1 cellular context compared by ENCODE assay signal in the genomic region with DNA sequence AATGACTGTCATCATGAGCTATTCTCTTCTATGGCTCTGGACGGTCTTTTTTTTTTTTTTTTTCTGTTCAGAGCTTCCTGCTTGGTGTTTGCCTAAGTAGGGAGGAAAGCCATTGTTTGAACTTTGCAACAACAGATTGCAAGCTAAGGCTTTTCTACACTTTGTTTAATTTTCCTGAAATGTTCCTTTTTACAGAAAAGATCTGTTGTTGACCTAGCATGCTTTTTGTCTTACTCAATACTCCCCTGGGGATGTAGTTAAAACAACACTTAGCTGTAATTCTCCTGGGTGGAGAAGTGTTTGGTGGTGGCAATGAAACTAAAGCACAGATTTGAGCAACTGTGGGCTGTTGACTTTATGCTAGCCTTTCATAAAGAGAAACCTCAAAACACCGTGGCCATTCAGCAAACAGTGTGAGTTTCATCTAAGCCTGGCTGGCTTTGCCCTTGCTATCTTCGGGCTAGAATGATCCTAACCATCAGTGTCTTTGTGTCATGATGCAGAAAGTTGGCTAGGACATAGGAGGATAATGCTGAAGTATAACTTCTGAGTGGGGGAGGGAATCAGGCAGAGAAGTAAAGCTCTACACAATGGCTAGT.
TF ChIP-seq lines count a peak whose summit lies in the region.

No MANE protein-coding gene starts in this region.

TF ChIP-seq in HepG2, 621 proteins besides CTCF, POLR2A, EP300 and RAD21 (continued from another document and continues in another):
- TF ChIP-seq, protein P1, sequence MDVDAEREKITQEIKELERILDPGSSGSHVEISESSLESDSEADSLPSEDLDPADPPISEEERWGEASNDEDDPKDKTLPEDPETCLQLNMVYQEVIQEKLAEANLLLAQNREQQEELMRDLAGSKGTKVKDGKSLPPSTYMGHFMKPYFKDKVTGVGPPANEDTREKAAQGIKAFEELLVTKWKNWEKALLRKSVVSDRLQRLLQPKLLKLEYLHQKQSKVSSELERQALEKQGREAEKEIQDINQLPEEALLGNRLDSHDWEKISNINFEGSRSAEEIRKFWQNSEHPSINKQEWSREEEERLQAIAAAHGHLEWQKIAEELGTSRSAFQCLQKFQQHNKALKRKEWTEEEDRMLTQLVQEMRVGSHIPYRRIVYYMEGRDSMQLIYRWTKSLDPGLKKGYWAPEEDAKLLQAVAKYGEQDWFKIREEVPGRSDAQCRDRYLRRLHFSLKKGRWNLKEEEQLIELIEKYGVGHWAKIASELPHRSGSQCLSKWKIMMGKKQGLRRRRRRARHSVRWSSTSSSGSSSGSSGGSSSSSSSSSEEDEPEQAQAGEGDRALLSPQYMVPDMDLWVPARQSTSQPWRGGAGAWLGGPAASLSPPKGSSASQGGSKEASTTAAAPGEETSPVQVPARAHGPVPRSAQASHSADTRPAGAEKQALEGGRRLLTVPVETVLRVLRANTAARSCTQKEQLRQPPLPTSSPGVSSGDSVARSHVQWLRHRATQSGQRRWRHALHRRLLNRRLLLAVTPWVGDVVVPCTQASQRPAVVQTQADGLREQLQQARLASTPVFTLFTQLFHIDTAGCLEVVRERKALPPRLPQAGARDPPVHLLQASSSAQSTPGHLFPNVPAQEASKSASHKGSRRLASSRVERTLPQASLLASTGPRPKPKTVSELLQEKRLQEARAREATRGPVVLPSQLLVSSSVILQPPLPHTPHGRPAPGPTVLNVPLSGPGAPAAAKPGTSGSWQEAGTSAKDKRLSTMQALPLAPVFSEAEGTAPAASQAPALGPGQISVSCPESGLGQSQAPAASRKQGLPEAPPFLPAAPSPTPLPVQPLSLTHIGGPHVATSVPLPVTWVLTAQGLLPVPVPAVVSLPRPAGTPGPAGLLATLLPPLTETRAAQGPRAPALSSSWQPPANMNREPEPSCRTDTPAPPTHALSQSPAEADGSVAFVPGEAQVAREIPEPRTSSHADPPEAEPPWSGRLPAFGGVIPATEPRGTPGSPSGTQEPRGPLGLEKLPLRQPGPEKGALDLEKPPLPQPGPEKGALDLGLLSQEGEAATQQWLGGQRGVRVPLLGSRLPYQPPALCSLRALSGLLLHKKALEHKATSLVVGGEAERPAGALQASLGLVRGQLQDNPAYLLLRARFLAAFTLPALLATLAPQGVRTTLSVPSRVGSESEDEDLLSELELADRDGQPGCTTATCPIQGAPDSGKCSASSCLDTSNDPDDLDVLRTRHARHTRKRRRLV (CRISPR knock-in tag; IDR thresholded peaks at IDR 0.05) = no peak
- TF ChIP-seq HOXA7 (CRISPR knock-in tag; IDR thresholded peaks at IDR 0.05) (no peak), FOXP1 (IDR thresholded peaks at IDR 0.05) (0 out of 2 replicates have a peak, but pooled peaks have one; percentile 29), FOXP1 (CRISPR knock-in tag; IDR thresholded peaks at IDR 0.05) (peak; percentile 94), BHLHE40 (IDR thresholded peaks at IDR 0.05; ENCODE audit: low read length) (0 out of 2 replicates have a peak, but pooled peaks have one; percentile 15), ZNF335 (CRISPR knock-in tag; IDR thresholded peaks at IDR 0.05) (no peak), YEATS4 (CRISPR knock-in tag; IDR thresholded peaks at IDR 0.05; ENCODE audit: borderline replicate concordance) (no peak), ZNF781 (CRISPR knock-in tag; IDR thresholded peaks at IDR 0.05; ENCODE audit: borderline replicate concordance, not compliant biosample characterization) (no peak), EHMT2 (IDR thresholded peaks at IDR 0.05; ENCODE audit: borderline replicate concordance, low read depth, low read length) (peak; percentile 72; the same call in 1 of the 2 replicates), TAF15 (IDR thresholded peaks at IDR 0.05; ENCODE audit: low read depth, low read length, poor library complexity, severe bottlenecking) (no peak), TARDBP (CRISPR knock-in tag; IDR thresholded peaks at IDR 0.05) (peak; percentile 70; the same call in 1 of the 2 replicates), ZKSCAN8 (CRISPR knock-in tag; IDR thresholded peaks at IDR 0.05; ENCODE audit: borderline replicate concordance) (peak; percentile 38; the same call in 1 of the 2 replicates), SRSF1 (optimal IDR thresholded peaks at IDR 0.05; ENCODE audit: low read depth, low read length) (no peak), RFXAP (CRISPR knock-in tag; IDR thresholded peaks at IDR 0.05; ENCODE audit: borderline replicate concordance) (no peak), PAF1 (CRISPR knock-in tag; IDR thresholded peaks at IDR 0.05) (no peak), ATF7-NPFF (CRISPR knock-in tag; IDR thresholded peaks at IDR 0.05; ENCODE audit: low read depth) (no peak), ZNF136 (CRISPR knock-in tag; IDR thresholded peaks at IDR 0.05; ENCODE audit: low read depth) (no peak), HMG20A (CRISPR knock-in tag; IDR thresholded peaks at IDR 0.05; ENCODE audit: borderline replicate concordance) (peak; percentile 98), PPARG (CRISPR knock-in tag; conservative IDR thresholded peaks at IDR 0.05) (no peak), TCF7 (IDR thresholded peaks at IDR 0.05; ENCODE audit: low read depth) (peak; percentile 66), ZNF205 (CRISPR knock-in tag; IDR thresholded peaks at IDR 0.05) (0 out of 2 replicates have a peak, but pooled peaks have one; percentile 29), MED13 (CRISPR knock-in tag; IDR thresholded peaks at IDR 0.05) (no peak), ZNF7 (CRISPR knock-in tag; IDR thresholded peaks at IDR 0.05) (no peak), ZNF644 (CRISPR knock-in tag; IDR thresholded peaks at IDR 0.05; ENCODE audit: low read depth) (peak; percentile 64; the same call in 1 of the 2 replicates), NFIC (IDR thresholded peaks at IDR 0.05; ENCODE audit: low read length) (peak; percentile 62; the same call in 1 of the 2 replicates), AGO1 (IDR thresholded peaks at IDR 0.05; ENCODE audit: low read depth, low read length, poor library complexity, severe bottlenecking) (no peak), ZNF253 (CRISPR knock-in tag; IDR thresholded peaks at IDR 0.05; ENCODE audit: borderline replicate concordance) (no peak), FOXA3 (CRISPR knock-in tag; IDR thresholded peaks at IDR 0.05) (peak; percentile 93), REXO4 (CRISPR knock-in tag; IDR thresholded peaks at IDR 0.05; ENCODE audit: borderline replicate concordance) (no peak), RCOR2 (CRISPR knock-in tag; IDR thresholded peaks at IDR 0.05) (peak; percentile 94), REL (CRISPR knock-in tag; conservative IDR thresholded peaks at IDR 0.05) (no peak), CHD2 (IDR thresholded peaks at IDR 0.05; ENCODE audit: low read depth, low read length) (no peak), THAP11 (CRISPR knock-in tag; IDR thresholded peaks at IDR 0.05) (peak; percentile 71), ZNF431 (CRISPR knock-in tag; IDR thresholded peaks at IDR 0.05; ENCODE audit: borderline replicate concordance, low read depth) (no peak), SRY (CRISPR knock-in tag; IDR thresholded peaks at IDR 0.05) (no peak), SOX13 (IDR thresholded peaks at IDR 0.05) (peak; percentile 89), SOX13 (CRISPR knock-in tag; conservative IDR thresholded peaks at IDR 0.05 in 1 of 2, IDR thresholded peaks at IDR 0.05 in 1 of 2) (peak in 1 of 2 experiments; percentile 97; a peak in 2 of 4 replicates), RXRB (CRISPR knock-in tag; IDR thresholded peaks at IDR 0.05; ENCODE audit: borderline replicate concordance) (peak; percentile 67), LCORL (IDR thresholded peaks at IDR 0.05) (peak; percentile 29; the same call in 1 of the 2 replicates), LCORL (CRISPR knock-in tag; IDR thresholded peaks at IDR 0.05) (peak; percentile 73), SNAI1 (CRISPR knock-in tag; IDR thresholded peaks at IDR 0.05; ENCODE audit: borderline replicate concordance) (no peak), FOSL2 (CRISPR knock-in tag; IDR thresholded peaks at IDR 0.05) (peak; percentile 78), ZKSCAN1 (IDR thresholded peaks at IDR 0.05; ENCODE audit: low read length) (no peak), NR1H2 (CRISPR knock-in tag; IDR thresholded peaks at IDR 0.05; ENCODE audit: borderline replicate concordance, low read depth) (no peak)
- TF ChIP-seq, protein P2, sequence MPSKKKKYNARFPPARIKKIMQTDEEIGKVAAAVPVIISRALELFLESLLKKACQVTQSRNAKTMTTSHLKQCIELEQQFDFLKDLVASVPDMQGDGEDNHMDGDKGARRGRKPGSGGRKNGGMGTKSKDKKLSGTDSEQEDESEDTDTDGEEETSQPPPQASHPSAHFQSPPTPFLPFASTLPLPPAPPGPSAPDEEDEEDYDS (CRISPR knock-in tag; IDR thresholded peaks at IDR 0.05) = peak; percentile 13; the same call in 1 of the 2 replicates
- TF ChIP-seq, protein P3, sequence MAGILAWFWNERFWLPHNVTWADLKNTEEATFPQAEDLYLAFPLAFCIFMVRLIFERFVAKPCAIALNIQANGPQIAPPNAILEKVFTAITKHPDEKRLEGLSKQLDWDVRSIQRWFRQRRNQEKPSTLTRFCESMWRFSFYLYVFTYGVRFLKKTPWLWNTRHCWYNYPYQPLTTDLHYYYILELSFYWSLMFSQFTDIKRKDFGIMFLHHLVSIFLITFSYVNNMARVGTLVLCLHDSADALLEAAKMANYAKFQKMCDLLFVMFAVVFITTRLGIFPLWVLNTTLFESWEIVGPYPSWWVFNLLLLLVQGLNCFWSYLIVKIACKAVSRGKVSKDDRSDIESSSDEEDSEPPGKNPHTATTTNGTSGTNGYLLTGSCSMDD (CRISPR knock-in tag; IDR thresholded peaks at IDR 0.05) = no peak
- TF ChIP-seq, protein P4, sequence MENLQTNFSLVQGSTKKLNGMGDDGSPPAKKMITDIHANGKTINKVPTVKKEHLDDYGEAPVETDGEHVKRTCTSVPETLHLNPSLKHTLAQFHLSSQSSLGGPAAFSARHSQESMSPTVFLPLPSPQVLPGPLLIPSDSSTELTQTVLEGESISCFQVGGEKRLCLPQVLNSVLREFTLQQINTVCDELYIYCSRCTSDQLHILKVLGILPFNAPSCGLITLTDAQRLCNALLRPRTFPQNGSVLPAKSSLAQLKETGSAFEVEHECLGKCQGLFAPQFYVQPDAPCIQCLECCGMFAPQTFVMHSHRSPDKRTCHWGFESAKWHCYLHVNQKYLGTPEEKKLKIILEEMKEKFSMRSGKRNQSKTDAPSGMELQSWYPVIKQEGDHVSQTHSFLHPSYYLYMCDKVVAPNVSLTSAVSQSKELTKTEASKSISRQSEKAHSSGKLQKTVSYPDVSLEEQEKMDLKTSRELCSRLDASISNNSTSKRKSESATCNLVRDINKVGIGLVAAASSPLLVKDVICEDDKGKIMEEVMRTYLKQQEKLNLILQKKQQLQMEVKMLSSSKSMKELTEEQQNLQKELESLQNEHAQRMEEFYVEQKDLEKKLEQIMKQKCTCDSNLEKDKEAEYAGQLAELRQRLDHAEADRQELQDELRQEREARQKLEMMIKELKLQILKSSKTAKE (CRISPR knock-in tag; IDR thresholded peaks at IDR 0.05; ENCODE audit: borderline replicate concordance) = peak; percentile 36; the same call in 1 of the 2 replicates
- TF ChIP-seq, protein P5, sequence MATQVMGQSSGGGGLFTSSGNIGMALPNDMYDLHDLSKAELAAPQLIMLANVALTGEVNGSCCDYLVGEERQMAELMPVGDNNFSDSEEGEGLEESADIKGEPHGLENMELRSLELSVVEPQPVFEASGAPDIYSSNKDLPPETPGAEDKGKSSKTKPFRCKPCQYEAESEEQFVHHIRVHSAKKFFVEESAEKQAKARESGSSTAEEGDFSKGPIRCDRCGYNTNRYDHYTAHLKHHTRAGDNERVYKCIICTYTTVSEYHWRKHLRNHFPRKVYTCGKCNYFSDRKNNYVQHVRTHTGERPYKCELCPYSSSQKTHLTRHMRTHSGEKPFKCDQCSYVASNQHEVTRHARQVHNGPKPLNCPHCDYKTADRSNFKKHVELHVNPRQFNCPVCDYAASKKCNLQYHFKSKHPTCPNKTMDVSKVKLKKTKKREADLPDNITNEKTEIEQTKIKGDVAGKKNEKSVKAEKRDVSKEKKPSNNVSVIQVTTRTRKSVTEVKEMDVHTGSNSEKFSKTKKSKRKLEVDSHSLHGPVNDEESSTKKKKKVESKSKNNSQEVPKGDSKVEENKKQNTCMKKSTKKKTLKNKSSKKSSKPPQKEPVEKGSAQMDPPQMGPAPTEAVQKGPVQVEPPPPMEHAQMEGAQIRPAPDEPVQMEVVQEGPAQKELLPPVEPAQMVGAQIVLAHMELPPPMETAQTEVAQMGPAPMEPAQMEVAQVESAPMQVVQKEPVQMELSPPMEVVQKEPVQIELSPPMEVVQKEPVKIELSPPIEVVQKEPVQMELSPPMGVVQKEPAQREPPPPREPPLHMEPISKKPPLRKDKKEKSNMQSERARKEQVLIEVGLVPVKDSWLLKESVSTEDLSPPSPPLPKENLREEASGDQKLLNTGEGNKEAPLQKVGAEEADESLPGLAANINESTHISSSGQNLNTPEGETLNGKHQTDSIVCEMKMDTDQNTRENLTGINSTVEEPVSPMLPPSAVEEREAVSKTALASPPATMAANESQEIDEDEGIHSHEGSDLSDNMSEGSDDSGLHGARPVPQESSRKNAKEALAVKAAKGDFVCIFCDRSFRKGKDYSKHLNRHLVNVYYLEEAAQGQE (IDR thresholded peaks at IDR 0.05; ENCODE audit: borderline replicate concordance in 1 of 2, low read depth in 1 of 2, low read length in 2 of 2) = no peak
- TF ChIP-seq, protein P6, sequence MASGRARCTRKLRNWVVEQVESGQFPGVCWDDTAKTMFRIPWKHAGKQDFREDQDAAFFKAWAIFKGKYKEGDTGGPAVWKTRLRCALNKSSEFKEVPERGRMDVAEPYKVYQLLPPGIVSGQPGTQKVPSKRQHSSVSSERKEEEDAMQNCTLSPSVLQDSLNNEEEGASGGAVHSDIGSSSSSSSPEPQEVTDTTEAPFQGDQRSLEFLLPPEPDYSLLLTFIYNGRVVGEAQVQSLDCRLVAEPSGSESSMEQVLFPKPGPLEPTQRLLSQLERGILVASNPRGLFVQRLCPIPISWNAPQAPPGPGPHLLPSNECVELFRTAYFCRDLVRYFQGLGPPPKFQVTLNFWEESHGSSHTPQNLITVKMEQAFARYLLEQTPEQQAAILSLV (CRISPR knock-in tag; IDR thresholded peaks at IDR 0.05; ENCODE audit: borderline replicate concordance) = no peak
- TF ChIP-seq, protein P7, sequence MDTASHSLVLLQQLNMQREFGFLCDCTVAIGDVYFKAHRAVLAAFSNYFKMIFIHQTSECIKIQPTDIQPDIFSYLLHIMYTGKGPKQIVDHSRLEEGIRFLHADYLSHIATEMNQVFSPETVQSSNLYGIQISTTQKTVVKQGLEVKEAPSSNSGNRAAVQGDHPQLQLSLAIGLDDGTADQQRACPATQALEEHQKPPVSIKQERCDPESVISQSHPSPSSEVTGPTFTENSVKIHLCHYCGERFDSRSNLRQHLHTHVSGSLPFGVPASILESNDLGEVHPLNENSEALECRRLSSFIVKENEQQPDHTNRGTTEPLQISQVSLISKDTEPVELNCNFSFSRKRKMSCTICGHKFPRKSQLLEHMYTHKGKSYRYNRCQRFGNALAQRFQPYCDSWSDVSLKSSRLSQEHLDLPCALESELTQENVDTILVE (CRISPR knock-in tag; IDR thresholded peaks at IDR 0.05) = peak; percentile 81
- TF ChIP-seq, protein P8, sequence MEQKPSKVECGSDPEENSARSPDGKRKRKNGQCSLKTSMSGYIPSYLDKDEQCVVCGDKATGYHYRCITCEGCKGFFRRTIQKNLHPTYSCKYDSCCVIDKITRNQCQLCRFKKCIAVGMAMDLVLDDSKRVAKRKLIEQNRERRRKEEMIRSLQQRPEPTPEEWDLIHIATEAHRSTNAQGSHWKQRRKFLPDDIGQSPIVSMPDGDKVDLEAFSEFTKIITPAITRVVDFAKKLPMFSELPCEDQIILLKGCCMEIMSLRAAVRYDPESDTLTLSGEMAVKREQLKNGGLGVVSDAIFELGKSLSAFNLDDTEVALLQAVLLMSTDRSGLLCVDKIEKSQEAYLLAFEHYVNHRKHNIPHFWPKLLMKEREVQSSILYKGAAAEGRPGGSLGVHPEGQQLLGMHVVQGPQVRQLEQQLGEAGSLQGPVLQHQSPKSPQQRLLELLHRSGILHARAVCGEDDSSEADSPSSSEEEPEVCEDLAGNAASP (CRISPR knock-in tag; IDR thresholded peaks at IDR 0.05; ENCODE audit: borderline replicate concordance) = peak; percentile 66; the same call in 1 of the 2 replicates
